17 cellular contexts compared by ENCODE assay signal in the genomic region with DNA sequence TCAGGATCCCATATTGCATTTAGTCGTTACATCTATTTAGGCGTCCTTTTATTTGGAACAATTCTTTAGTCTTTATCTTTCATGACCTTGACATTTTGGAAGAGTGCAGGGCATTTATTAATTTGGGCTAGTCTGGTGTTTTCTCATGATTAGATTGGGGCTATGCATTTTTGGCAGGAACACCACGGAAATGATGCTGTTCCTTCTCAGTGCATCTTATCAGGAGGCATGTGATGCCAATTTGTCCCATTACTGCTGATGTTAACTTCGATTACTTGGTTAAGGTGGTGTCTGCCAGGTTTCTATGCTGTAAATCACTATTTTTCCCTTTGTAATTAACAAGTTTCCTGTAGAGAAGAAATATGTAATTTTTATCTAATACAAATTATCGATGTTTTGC. TPM values are rescaled to one million over a fixed set of nuclear protein-coding genes. Genes with fewer than 3 reads are reported as not detected.
DNase-seq lines count a peak whose midpoint lies in the region; ATAC-seq and TF ChIP-seq lines count a peak whose summit lies in the region.
"Had no signal": no experiment of that assay in that cellular context is flagged by ENCODE, and none has a peak within 500 bp of the region (broad histone marks: within the 10 kb centered on the region; RNA-seq: fewer than 3 reads in every experiment).

No MANE protein-coding gene starts in this region.

- no peaks in the 10 kb centered on the region for H3K27me3 ChIP-seq in liver (ENCODE audit: control insufficient read depth in 4 of 4, insufficient read depth in 4 of 4, low read length in 3 of 4)
- H3K27me3 ChIP-seq in right lobe of liver = no peaks in the 10 kb centered on the region
- H3K27me3 ChIP-seq: BLaER1 treated with 17β-estradiol and CSF1 and Interleukin-3, amounts not matched to agents 10 nM and 100 nM had no signal

- H3K4me3 ChIP-seq in liver (ENCODE audit: low read depth in 1 of 3, low read length in 3 of 3) (no peak overlapping the region), right lobe of liver (no peak overlapping the region)
- H3K4me3 ChIP-seq: A549; BLaER1 treated with 17β-estradiol and CSF1 and Interleukin-3, amounts not matched to agents 10 nM and 100 nM had no signal

- no peaks in the 10 kb centered on the region for H3K36me3 ChIP-seq in liver (ENCODE audit: control insufficient read depth in 4 of 4, insufficient read depth in 3 of 4, low read depth in 1 of 4, low read length in 3 of 4)
- no peaks in the 10 kb centered on the region for H3K36me3 ChIP-seq in right lobe of liver
- H3K36me3 ChIP-seq: BLaER1 treated with 17β-estradiol and CSF1 and Interleukin-3, amounts not matched to agents 10 nM and 100 nM had no signal

- H3K27ac ChIP-seq in liver (ENCODE audit: low read depth in 1 of 2, low read length in 2 of 2) (no peak overlapping the region), right lobe of liver (no peak overlapping the region)
- H3K27ac ChIP-seq: 22Rv1; A549; BLaER1 treated with 17β-estradiol and CSF1 and Interleukin-3, amounts not matched to agents 10 nM and 100 nM; C4-2B had no signal

- no peak for TF ChIP-seq RAD21 in liver (IDR thresholded peaks at IDR 0.05)

- ATAC-seq in right lobe of liver = no peak
- no peak; the same call in 2 of the 3 replicates for ATAC-seq in SK-N-SH treated with all-trans-retinoic acid at 6 μM for 48 hours
- ATAC-seq: A549; CD8-positive, alpha-beta T cell had no signal

- H3K4me1 ChIP-seq in liver (ENCODE audit: control insufficient read depth in 4 of 4, insufficient read depth in 4 of 4, low read length in 3 of 4) (no peaks in the 10 kb centered on the region), right lobe of liver (no peaks in the 10 kb centered on the region)
- H3K4me1 ChIP-seq: A549, Caco-2 had no signal

- WGBS in liver = 65% methylated on average over 5 of the region's 5 CpGs
- 56% methylated on average over 5 of the region's 5 CpGs for WGBS in right lobe of liver (ENCODE audit: insufficient coverage, low coverage, low lambda C conversion rate, missing lambda C conversion rate)

- no peak for TF ChIP-seq POLR2A in right lobe of liver (IDR thresholded peaks at IDR 0.05)

- TF ChIP-seq CTCF in liver (IDR thresholded peaks at IDR 0.05; ENCODE audit: low read depth, low read length, missing input control) (no peak), right lobe of liver (IDR thresholded peaks at IDR 0.05) (no peak)

- DNase-seq in right lobe of liver (no peak), NCI-H82 treated with DMSO at 0.1 percent for 48 hours (lab: John Stamatoyannopoulos, UW; ENCODE audit: unreplicated experiment) (no peak), germinal center (ENCODE audit: low spot score) (no peak)
- DNase-seq: AML-193; Caco-2; Calu3; CD4-positive, alpha-beta T cell; CD8-positive, alpha-beta T cell; DMS79 treated with DMSO at 0.1 percent for 48 hours; GF-D8 had no signal

- intact Hi-C loops in right lobe of liver (cut with DNase I) = no loop called here

- no peak overlapping the region for H3K9ac ChIP-seq in liver (ENCODE audit: low read depth in 1 of 2, low read length in 2 of 2)
- H3K9ac ChIP-seq: BLaER1 treated with 17β-estradiol and CSF1 and Interleukin-3, amounts not matched to agents 10 nM and 100 nM had no signal

- no peaks in the 10 kb centered on the region for H3K9me3 ChIP-seq in liver (ENCODE audit: control insufficient read depth in 4 of 4, low read length in 3 of 4)
- no peaks in the 10 kb centered on the region for H3K9me3 ChIP-seq in right lobe of liver
- H3K9me3 ChIP-seq: A549; BLaER1 treated with 17β-estradiol and CSF1 and Interleukin-3, amounts not matched to agents 10 nM and 100 nM; Caco-2 had no signal

TF ChIP-seq in liver, 16 proteins besides CTCF, POLR2A, EP300 and RAD21:
- peak; percentile 79 for TF ChIP-seq NR2F2 (IDR thresholded peaks at IDR 0.05)
- TF ChIP-seq, protein P1, sequence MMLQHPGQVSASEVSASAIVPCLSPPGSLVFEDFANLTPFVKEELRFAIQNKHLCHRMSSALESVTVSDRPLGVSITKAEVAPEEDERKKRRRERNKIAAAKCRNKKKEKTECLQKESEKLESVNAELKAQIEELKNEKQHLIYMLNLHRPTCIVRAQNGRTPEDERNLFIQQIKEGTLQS (IDR thresholded peaks at IDR 0.05) = no peak

TF ChIP-seq in SK-N-SH treated with all-trans-retinoic acid at 6 μM for 48 hours, 23 proteins besides CTCF, POLR2A, EP300 and RAD21 (continues in another document):
- TF ChIP-seq TCF4 (CRISPR knock-in tag; IDR thresholded peaks at IDR 0.05; ENCODE audit: borderline replicate concordance) (peak; percentile 99), ZNF565 (CRISPR knock-in tag; conservative IDR thresholded peaks at IDR 0.05; ENCODE audit: low read depth) (no peak), ZC3H10 (CRISPR knock-in tag; IDR thresholded peaks at IDR 0.05) (no peak), OSR1 (CRISPR knock-in tag; IDR thresholded peaks at IDR 0.05) (no peak), ZFP3 (CRISPR knock-in tag; IDR thresholded peaks at IDR 0.05) (0 out of 2 replicates have a peak, but pooled peaks have one; percentile 49), SNAI2 (CRISPR knock-in tag; IDR thresholded peaks at IDR 0.05) (no peak), ESRRG (CRISPR knock-in tag; IDR thresholded peaks at IDR 0.05) (peak; percentile 94), ZNF70 (CRISPR knock-in tag; IDR thresholded peaks at IDR 0.05) (no peak; the same call in 1 of the 2 replicates), ISL1 (CRISPR knock-in tag; IDR thresholded peaks at IDR 0.05) (peak; percentile 90), BACH2 (CRISPR knock-in tag; IDR thresholded peaks at IDR 0.05; ENCODE audit: borderline replicate concordance) (no peak), TOX (CRISPR knock-in tag; IDR thresholded peaks at IDR 0.05; ENCODE audit: borderline replicate concordance) (no peak), ARNTL (CRISPR knock-in tag; IDR thresholded peaks at IDR 0.05; ENCODE audit: borderline replicate concordance, low read depth) (no peak), GLIS3 (CRISPR knock-in tag; IDR thresholded peaks at IDR 0.05) (peak; percentile 89; the same call in 1 of the 2 replicates)
- TF ChIP-seq, protein P2, sequence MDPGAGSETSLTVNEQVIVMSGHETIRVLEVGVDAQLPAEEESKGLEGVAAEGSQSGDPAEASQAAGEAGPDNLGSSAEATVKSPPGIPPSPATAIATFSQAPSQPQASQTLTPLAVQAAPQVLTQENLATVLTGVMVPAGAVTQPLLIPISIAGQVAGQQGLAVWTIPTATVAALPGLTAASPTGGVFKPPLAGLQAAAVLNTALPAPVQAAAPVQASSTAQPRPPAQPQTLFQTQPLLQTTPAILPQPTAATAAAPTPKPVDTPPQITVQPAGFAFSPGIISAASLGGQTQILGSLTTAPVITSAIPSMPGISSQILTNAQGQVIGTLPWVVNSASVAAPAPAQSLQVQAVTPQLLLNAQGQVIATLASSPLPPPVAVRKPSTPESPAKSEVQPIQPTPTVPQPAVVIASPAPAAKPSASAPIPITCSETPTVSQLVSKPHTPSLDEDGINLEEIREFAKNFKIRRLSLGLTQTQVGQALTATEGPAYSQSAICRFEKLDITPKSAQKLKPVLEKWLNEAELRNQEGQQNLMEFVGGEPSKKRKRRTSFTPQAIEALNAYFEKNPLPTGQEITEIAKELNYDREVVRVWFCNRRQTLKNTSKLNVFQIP (CRISPR knock-in tag; IDR thresholded peaks at IDR 0.05; ENCODE audit: borderline replicate concordance, low read depth) = no peak; the same call in 1 of the 2 replicates
- TF ChIP-seq, protein P3, sequence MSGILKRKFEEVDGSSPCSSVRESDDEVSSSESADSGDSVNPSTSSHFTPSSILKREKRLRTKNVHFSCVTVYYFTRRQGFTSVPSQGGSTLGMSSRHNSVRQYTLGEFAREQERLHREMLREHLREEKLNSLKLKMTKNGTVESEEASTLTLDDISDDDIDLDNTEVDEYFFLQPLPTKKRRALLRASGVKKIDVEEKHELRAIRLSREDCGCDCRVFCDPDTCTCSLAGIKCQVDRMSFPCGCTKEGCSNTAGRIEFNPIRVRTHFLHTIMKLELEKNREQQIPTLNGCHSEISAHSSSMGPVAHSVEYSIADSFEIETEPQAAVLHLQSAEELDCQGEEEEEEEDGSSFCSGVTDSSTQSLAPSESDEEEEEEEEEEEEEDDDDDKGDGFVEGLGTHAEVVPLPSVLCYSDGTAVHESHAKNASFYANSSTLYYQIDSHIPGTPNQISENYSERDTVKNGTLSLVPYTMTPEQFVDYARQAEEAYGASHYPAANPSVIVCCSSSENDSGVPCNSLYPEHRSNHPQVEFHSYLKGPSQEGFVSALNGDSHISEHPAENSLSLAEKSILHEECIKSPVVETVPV (CRISPR knock-in tag; IDR thresholded peaks at IDR 0.05) = peak; percentile 91
- TF ChIP-seq, protein P4, sequence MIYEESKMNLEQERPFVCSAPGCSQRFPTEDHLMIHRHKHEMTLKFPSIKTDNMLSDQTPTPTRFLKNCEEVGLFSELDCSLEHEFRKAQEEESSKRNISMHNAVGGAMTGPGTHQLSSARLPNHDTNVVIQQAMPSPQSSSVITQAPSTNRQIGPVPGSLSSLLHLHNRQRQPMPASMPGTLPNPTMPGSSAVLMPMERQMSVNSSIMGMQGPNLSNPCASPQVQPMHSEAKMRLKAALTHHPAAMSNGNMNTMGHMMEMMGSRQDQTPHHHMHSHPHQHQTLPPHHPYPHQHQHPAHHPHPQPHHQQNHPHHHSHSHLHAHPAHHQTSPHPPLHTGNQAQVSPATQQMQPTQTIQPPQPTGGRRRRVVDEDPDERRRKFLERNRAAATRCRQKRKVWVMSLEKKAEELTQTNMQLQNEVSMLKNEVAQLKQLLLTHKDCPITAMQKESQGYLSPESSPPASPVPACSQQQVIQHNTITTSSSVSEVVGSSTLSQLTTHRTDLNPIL (CRISPR knock-in tag; IDR thresholded peaks at IDR 0.05; ENCODE audit: low read depth) = 0 out of 2 replicates have a peak, but pooled peaks have one; percentile 34

RNA-seq across cellular contexts. Expression of a gene that starts 18.1 kb away (rescaled TPM):
- total RNA-seq in liver (under 1 TPM; under 0.01 to 0.14 TPM), right lobe of liver (under 1 TPM in 3 of 6 experiments, not detected in 3; 0.21 to 0.59 (median 0.25) TPM)
- under 1 TPM in 1 of 2 donors, not detected in 1; 0.08 TPM for polyA plus RNA-seq in liver
- total RNA-seq: CD4-positive, alpha-beta T cell had no signal
- polyA plus RNA-seq: BJ had no signal

RNA-seq across cellular contexts. Expression of a gene that starts 25.3 kb away (rescaled TPM):
- total RNA-seq in liver = 10 to 100 TPM; 28.1 to 59.2 TPM
- 10 to 100 TPM; 29.7 to 37.8 TPM for polyA plus RNA-seq in liver
- 10 to 100 TPM; 33.7 to 40.6 (median 38.5) TPM for total RNA-seq in right lobe of liver

RNA-seq across cellular contexts. Expression of a gene that starts 36.6 kb away (rescaled TPM):
- total RNA-seq in liver (100 to 1,000 TPM; 114 to 200 TPM), right lobe of liver (100 to 1,000 TPM in 4 of 6 experiments, 10 to 100 TPM in 2; 87.4 to 119 (median 105) TPM)
- 100 to 1,000 TPM in 1 of 2 donors, 10 to 100 TPM in 1; 71.9 to 155 TPM for polyA plus RNA-seq in liver

RNA-seq across cellular contexts. Expression of a gene that starts 37.5 kb away (rescaled TPM):
- total RNA-seq in liver (10 to 100 TPM; 27.7 to 64.5 TPM), right lobe of liver (100 to 1,000 TPM in 2 of 6 experiments, 10 to 100 TPM in 4; 29.3 to 130 (median 35.5) TPM)
- polyA plus RNA-seq in liver = 10 to 100 TPM; 64.4 to 78.6 TPM

RNA-seq across cellular contexts. Expression of a gene that starts 38.2 kb away (rescaled TPM):
- total RNA-seq in liver (10 to 100 TPM in 1 of 2 donors, 1 to 10 TPM in 1; 2.1 to 11.0 TPM), right lobe of liver (10 to 100 TPM in 2 of 6 experiments, 1 to 10 TPM in 4; 4.9 to 19.4 (median 7.1) TPM)
- 10 to 100 TPM; 10.6 to 13.9 TPM for polyA plus RNA-seq in liver
- total RNA-seq: CD4-positive, alpha-beta T cell had no signal
